ENCODE assay signal across 40 cellular contexts in genomic region chr16:4776141-4776705, GRCh38. TPM values are rescaled to one million over a fixed set of nuclear protein-coding genes. Genes with fewer than 3 reads are reported as not detected.
"Had no signal": no experiment of that assay in that cellular context is flagged by ENCODE, and none has a peak within 500 bp of the region (broad histone marks: within the 10 kb centered on the region; RNA-seq: fewer than 3 reads in every experiment).

No MANE protein-coding gene starts in this region.

- H3K4me1 Mint-ChIP-seq: activated B cell treated with CpG ODN at 0.5 μM for 24 hours; activated CD4-positive, alpha-beta T cell treated with anti-CD3 and anti-CD28 coated beads, Interleukin-2, amount 10 ng/mL, durations not matched to agents 24 days and 14 days; activated naive CD4-positive, alpha-beta T cell treated with anti-CD3 and anti-CD28 coated beads, Interleukin-2, amount 50 U/mL, for 24 hours; activated naive CD8-positive, alpha-beta T cell treated with anti-CD3 and anti-CD28 coated beads, Interleukin-2, amount 10 ng/mL, durations not matched to agents 7 days and 5 days; activated naive CD8-positive, alpha-beta T cell treated with anti-CD3 and anti-CD28 coated beads, Interleukin-2, amount 50 U/mL, for 24 hours; brain had no signal

- H3K9me3 Mint-ChIP-seq: activated B cell treated with CpG ODN at 0.5 μM for 24 hours; activated CD4-positive, alpha-beta memory T cell treated with anti-CD3 and anti-CD28 coated beads for 36 hours; activated CD4-positive, alpha-beta T cell treated with anti-CD3 and anti-CD28 coated beads, Interleukin-2, amount 10 ng/mL, durations not matched to agents 24 days and 14 days; activated CD8-positive, alpha-beta T cell treated with anti-CD3 and anti-CD28 coated beads for 36 hours; activated naive CD4-positive, alpha-beta T cell treated with anti-CD3 and anti-CD28 coated beads, Interleukin-2, amount 50 U/mL, for 24 hours; activated naive CD8-positive, alpha-beta T cell treated with anti-CD3 and anti-CD28 coated beads, Interleukin-2, amount 10 ng/mL, durations not matched to agents 7 days and 5 days; activated naive CD8-positive, alpha-beta T cell treated with anti-CD3 and anti-CD28 coated beads, Interleukin-2, amount 50 U/mL, for 24 hours; activated T-cell treated with anti-CD3 and anti-CD28 coated beads, Interleukin-2, amount 50 U/mL, for 4 hours; activated T-cell treated with anti-CD3 and anti-CD28 coated beads, Interleukin-2, amount 50 U/mL, for 72 hours; activated T-helper 1 cell treated with anti-CD3 and anti-CD28 coated beads, Interleukin-12 subunit alpha, Interleukin-12 subunit beta, Interleukin-2, Interleukin-4 antibody, amounts not matched to agents 30 ng/mL and 10 ng/mL and 1 ng/mL, durations not matched to agents 14 hours and 24 hours and 36 hours; activated T-helper 2 cell treated with anti-CD3 and anti-CD28 coated beads, Interferon-gamma antibody, Interleukin-2, Interleukin-4, amounts not matched to agents 10 μg/mL and 5 μg/mL and 100 μg/mL, durations not matched to agents 14 hours and 24 hours and 36 hours; T-helper 1 cell treated with Interleukin-12 subunit alpha and Interleukin-12 subunit beta and Interleukin-4 antibody, amounts not matched to agents 30 μg/mL and 1 μg/mL, for 36 hours; T-helper 2 cell treated with Interferon-gamma antibody and Interleukin-4, amounts not matched to agents 5 μg/mL and 100 μg/mL, for 36 hours had no signal

- ATAC-seq: activated CD8-positive, alpha-beta T cell treated with anti-CD3 and anti-CD28 coated beads for 36 hours; activated naive CD8-positive, alpha-beta T cell treated with anti-CD3 and anti-CD28 coated beads, Interleukin-2, amount 50 U/mL, for 24 hours; activated T-cell treated with anti-CD3 and anti-CD28 coated beads, Interleukin-2, amount 50 U/mL, for 4 hours; activated T-cell treated with anti-CD3 and anti-CD28 coated beads, Interleukin-2, amount 50 U/mL, for 72 hours had no signal

- H3K9me3 ChIP-seq: ascending aorta had no signal

- H3K4me3 ChIP-seq: ascending aorta, cardiac muscle cell had no signal

- H3K27ac Mint-ChIP-seq: activated B cell treated with CpG ODN at 0.5 μM for 24 hours; activated CD4-positive, alpha-beta memory T cell treated with anti-CD3 and anti-CD28 coated beads for 36 hours; activated CD4-positive, alpha-beta T cell treated with anti-CD3 and anti-CD28 coated beads, Interleukin-2, amount 10 ng/mL, durations not matched to agents 24 days and 14 days; activated CD8-positive, alpha-beta T cell treated with anti-CD3 and anti-CD28 coated beads for 36 hours; activated naive CD4-positive, alpha-beta T cell treated with anti-CD3 and anti-CD28 coated beads, Interleukin-2, amount 50 U/mL, for 24 hours; activated naive CD8-positive, alpha-beta T cell; activated naive CD8-positive, alpha-beta T cell treated with anti-CD3 and anti-CD28 coated beads, Interleukin-2, amount 10 ng/mL, durations not matched to agents 7 days and 5 days; activated naive CD8-positive, alpha-beta T cell treated with anti-CD3 and anti-CD28 coated beads, Interleukin-2, amount 50 U/mL, for 24 hours; activated T-cell treated with anti-CD3 and anti-CD28 coated beads, Interleukin-2, amount 50 U/mL, for 72 hours; activated T-helper 1 cell treated with anti-CD3 and anti-CD28 coated beads, Interleukin-12 subunit alpha, Interleukin-12 subunit beta, Interleukin-2, Interleukin-4 antibody, amounts not matched to agents 30 ng/mL and 10 ng/mL and 1 ng/mL, durations not matched to agents 14 hours and 24 hours and 36 hours; activated T-helper 2 cell treated with anti-CD3 and anti-CD28 coated beads, Interferon-gamma antibody, Interleukin-2, Interleukin-4, amounts not matched to agents 10 μg/mL and 5 μg/mL and 100 μg/mL, durations not matched to agents 14 hours and 24 hours and 36 hours; brain; T-helper 1 cell treated with Interleukin-12 subunit alpha and Interleukin-12 subunit beta and Interleukin-4 antibody, amounts not matched to agents 30 μg/mL and 1 μg/mL, for 36 hours; T-helper 2 cell treated with Interferon-gamma antibody and Interleukin-4, amounts not matched to agents 5 μg/mL and 100 μg/mL, for 36 hours had no signal

- H3K36me3 Mint-ChIP-seq: activated CD4-positive, alpha-beta memory T cell treated with anti-CD3 and anti-CD28 coated beads for 36 hours; activated naive CD4-positive, alpha-beta T cell treated with anti-CD3 and anti-CD28 coated beads, Interleukin-2, amount 50 U/mL, for 24 hours; activated naive CD8-positive, alpha-beta T cell; activated naive CD8-positive, alpha-beta T cell treated with anti-CD3 and anti-CD28 coated beads, Interleukin-2, amount 10 ng/mL, durations not matched to agents 7 days and 5 days; brain had no signal

- DNase-seq: activated B cell treated with CpG ODN at 0.5 μM for 24 hours; activated CD4-positive, alpha-beta memory T cell treated with anti-CD3 and anti-CD28 coated beads for 36 hours; activated CD4-positive, alpha-beta T cell treated with anti-CD3 and anti-CD28 coated beads for 4 hours; activated CD4-positive, alpha-beta T cell treated with anti-CD3 and anti-CD28 coated beads, Interleukin-2, amount 10 ng/mL, durations not matched to agents 24 days and 14 days; activated CD4-positive, alpha-beta T cell treated with anti-CD3 and anti-CD28 coated beads, Interleukin-2, amount 50 U/mL, for 1 hour; activated CD4-positive, alpha-beta T cell treated with anti-CD3 and anti-CD28 coated beads, Interleukin-2, amount 50 U/mL, for 4 hours; activated CD4-positive, CD25-positive, alpha-beta regulatory T cell treated with anti-CD3 and anti-CD28 coated beads, Interleukin-2, amount 50 U/mL, for 72 hours; activated CD8-positive, alpha-beta memory T cell treated with anti-CD3 and anti-CD28 coated beads, Interleukin-2, amount 50 U/mL, for 4 hours; activated CD8-positive, alpha-beta T cell treated with anti-CD3 and anti-CD28 coated beads for 36 hours; activated effector memory CD4-positive, alpha-beta T cell treated with Interleukin-2 at 50 U/mL for 16 hours; activated gamma-delta T cell; activated naive CD4-positive, alpha-beta T cell treated with Interleukin-2 at 50 U/mL for 16 hours; activated naive CD8-positive, alpha-beta T cell treated with anti-CD3 and anti-CD28 coated beads, Interleukin-2, amount 10 ng/mL, durations not matched to agents 7 days and 5 days; activated naive CD8-positive, alpha-beta T cell treated with anti-CD3 and anti-CD28 coated beads, Interleukin-2, amount 50 U/mL, for 24 hours; activated T-cell treated with anti-CD3 and anti-CD28 coated beads for 4 hours; activated T-cell treated with anti-CD3 and anti-CD28 coated beads, Interleukin-2, amount 50 U/mL, for 1 hour; activated T-cell treated with anti-CD3 and anti-CD28 coated beads, Interleukin-2, amount 50 U/mL, for 4 hours; activated T-cell treated with anti-CD3 and anti-CD28 coated beads, Interleukin-2, amount 50 U/mL, for 72 hours; amygdala; anterior cingulate cortex; caudate nucleus; SW 1271; T-helper 1 cell; T-helper 2 cell; T-helper 9 cell had no signal

- H3K27me3 ChIP-seq: ascending aorta, cardiac muscle cell had no signal

- H3K36me3 ChIP-seq: ascending aorta, cardiac muscle cell had no signal

- H3K4me3 Mint-ChIP-seq: activated B cell treated with CpG ODN at 0.5 μM for 24 hours; activated CD4-positive, alpha-beta memory T cell treated with anti-CD3 and anti-CD28 coated beads for 36 hours; activated CD4-positive, alpha-beta T cell treated with anti-CD3 and anti-CD28 coated beads, Interleukin-2, amount 10 ng/mL, durations not matched to agents 24 days and 14 days; activated CD8-positive, alpha-beta T cell treated with anti-CD3 and anti-CD28 coated beads for 36 hours; activated naive CD4-positive, alpha-beta T cell treated with anti-CD3 and anti-CD28 coated beads, Interleukin-2, amount 50 U/mL, for 24 hours; activated naive CD8-positive, alpha-beta T cell; activated naive CD8-positive, alpha-beta T cell treated with anti-CD3 and anti-CD28 coated beads, Interleukin-2, amount 10 ng/mL, durations not matched to agents 7 days and 5 days; activated naive CD8-positive, alpha-beta T cell treated with anti-CD3 and anti-CD28 coated beads, Interleukin-2, amount 50 U/mL, for 24 hours; activated T-cell treated with anti-CD3 and anti-CD28 coated beads, Interleukin-2, amount 50 U/mL, for 4 hours; activated T-cell treated with anti-CD3 and anti-CD28 coated beads, Interleukin-2, amount 50 U/mL, for 72 hours; activated T-helper 1 cell treated with anti-CD3 and anti-CD28 coated beads, Interleukin-12 subunit alpha, Interleukin-12 subunit beta, Interleukin-2, Interleukin-4 antibody, amounts not matched to agents 30 ng/mL and 10 ng/mL and 1 ng/mL, durations not matched to agents 14 hours and 24 hours and 36 hours; brain; T-helper 1 cell treated with Interleukin-12 subunit alpha and Interleukin-12 subunit beta and Interleukin-4 antibody, amounts not matched to agents 30 μg/mL and 1 μg/mL, for 36 hours; T-helper 2 cell treated with Interferon-gamma antibody and Interleukin-4, amounts not matched to agents 5 μg/mL and 100 μg/mL, for 36 hours had no signal

- H3K27me3 Mint-ChIP-seq: activated B cell treated with CpG ODN at 0.5 μM for 24 hours; activated CD4-positive, alpha-beta memory T cell treated with anti-CD3 and anti-CD28 coated beads for 36 hours; activated CD4-positive, alpha-beta T cell treated with anti-CD3 and anti-CD28 coated beads, Interleukin-2, amount 10 ng/mL, durations not matched to agents 24 days and 14 days; activated CD8-positive, alpha-beta T cell treated with anti-CD3 and anti-CD28 coated beads for 36 hours; activated naive CD4-positive, alpha-beta T cell treated with anti-CD3 and anti-CD28 coated beads, Interleukin-2, amount 50 U/mL, for 24 hours; activated naive CD8-positive, alpha-beta T cell; activated naive CD8-positive, alpha-beta T cell treated with anti-CD3 and anti-CD28 coated beads, Interleukin-2, amount 10 ng/mL, durations not matched to agents 7 days and 5 days; activated naive CD8-positive, alpha-beta T cell treated with anti-CD3 and anti-CD28 coated beads, Interleukin-2, amount 50 U/mL, for 24 hours had no signal

- FAIRE-seq: bronchial epithelial cell, TTC549 had no signal

- H3K4me1 ChIP-seq: ascending aorta had no signal

- H3K27ac ChIP-seq: ascending aorta, cardiac muscle cell, VCaP had no signal

RNA-seq across cellular contexts. Expression of gene SEPTIN12, which starts 11.9 kb away (rescaled TPM):
- total RNA-seq: activated B cell treated with CpG ODN at 0.5 μM for 24 hours; activated CD4-positive, alpha-beta memory T cell treated with anti-CD3 and anti-CD28 coated beads for 36 hours; activated CD4-positive, alpha-beta T cell treated with anti-CD3 and anti-CD28 coated beads, Interleukin-2, amount 10 ng/mL, durations not matched to agents 24 days and 14 days; activated CD8-positive, alpha-beta memory T cell treated with anti-CD3 and anti-CD28 coated beads for 36 hours; activated CD8-positive, alpha-beta T cell treated with anti-CD3 and anti-CD28 coated beads for 36 hours; activated naive CD8-positive, alpha-beta T cell treated with anti-CD3 and anti-CD28 coated beads, Interleukin-2, amount 10 ng/mL, durations not matched to agents 7 days and 5 days; activated T-cell treated with anti-CD3 and anti-CD28 coated beads, Interleukin-2, amount 50 U/mL, for 4 hours; activated T-cell treated with anti-CD3 and anti-CD28 coated beads, Interleukin-2, amount 50 U/mL, for 72 hours; activated T-helper 1 cell treated with anti-CD3 and anti-CD28 coated beads, Interleukin-12 subunit alpha, Interleukin-12 subunit beta, Interleukin-2, Interleukin-4 antibody, amounts not matched to agents 30 ng/mL and 10 ng/mL and 1 ng/mL, durations not matched to agents 14 hours and 24 hours and 36 hours; activated T-helper 2 cell treated with anti-CD3 and anti-CD28 coated beads, Interferon-gamma antibody, Interleukin-2, Interleukin-4, amounts not matched to agents 10 μg/mL and 5 μg/mL and 100 μg/mL, durations not matched to agents 14 hours and 24 hours and 36 hours; ascending aorta; bronchial epithelial cell; cerebellum had no signal
- polyA plus RNA-seq: adipose tissue had no signal

RNA-seq across cellular contexts. Expression of gene SMIM22, which starts 18.9 kb away (rescaled TPM):
- total RNA-seq: activated B cell treated with CpG ODN at 0.5 μM for 24 hours; activated CD4-positive, alpha-beta memory T cell treated with anti-CD3 and anti-CD28 coated beads for 36 hours; activated CD4-positive, alpha-beta T cell treated with anti-CD3 and anti-CD28 coated beads, Interleukin-2, amount 10 ng/mL, durations not matched to agents 24 days and 14 days; activated CD8-positive, alpha-beta memory T cell treated with anti-CD3 and anti-CD28 coated beads for 36 hours; activated CD8-positive, alpha-beta T cell treated with anti-CD3 and anti-CD28 coated beads for 36 hours; activated naive CD8-positive, alpha-beta T cell treated with anti-CD3 and anti-CD28 coated beads, Interleukin-2, amount 10 ng/mL, durations not matched to agents 7 days and 5 days; activated T-cell treated with anti-CD3 and anti-CD28 coated beads, Interleukin-2, amount 50 U/mL, for 4 hours; activated T-cell treated with anti-CD3 and anti-CD28 coated beads, Interleukin-2, amount 50 U/mL, for 72 hours; activated T-helper 1 cell treated with anti-CD3 and anti-CD28 coated beads, Interleukin-12 subunit alpha, Interleukin-12 subunit beta, Interleukin-2, Interleukin-4 antibody, amounts not matched to agents 30 ng/mL and 10 ng/mL and 1 ng/mL, durations not matched to agents 14 hours and 24 hours and 36 hours; activated T-helper 2 cell treated with anti-CD3 and anti-CD28 coated beads, Interferon-gamma antibody, Interleukin-2, Interleukin-4, amounts not matched to agents 10 μg/mL and 5 μg/mL and 100 μg/mL, durations not matched to agents 14 hours and 24 hours and 36 hours; ascending aorta; cardiac muscle cell; cerebellum had no signal

RNA-seq across cellular contexts. Expression of gene DNAAF8, which starts 41.9 kb away (rescaled TPM):
- total RNA-seq: activated CD4-positive, alpha-beta T cell treated with anti-CD3 and anti-CD28 coated beads, Interleukin-2, amount 10 ng/mL, durations not matched to agents 24 days and 14 days; activated T-helper 1 cell treated with anti-CD3 and anti-CD28 coated beads, Interleukin-12 subunit alpha, Interleukin-12 subunit beta, Interleukin-2, Interleukin-4 antibody, amounts not matched to agents 30 ng/mL and 10 ng/mL and 1 ng/mL, durations not matched to agents 14 hours and 24 hours and 36 hours; ascending aorta had no signal
